ENCODE assay signal across 8 cellular contexts in the genomic region with DNA sequence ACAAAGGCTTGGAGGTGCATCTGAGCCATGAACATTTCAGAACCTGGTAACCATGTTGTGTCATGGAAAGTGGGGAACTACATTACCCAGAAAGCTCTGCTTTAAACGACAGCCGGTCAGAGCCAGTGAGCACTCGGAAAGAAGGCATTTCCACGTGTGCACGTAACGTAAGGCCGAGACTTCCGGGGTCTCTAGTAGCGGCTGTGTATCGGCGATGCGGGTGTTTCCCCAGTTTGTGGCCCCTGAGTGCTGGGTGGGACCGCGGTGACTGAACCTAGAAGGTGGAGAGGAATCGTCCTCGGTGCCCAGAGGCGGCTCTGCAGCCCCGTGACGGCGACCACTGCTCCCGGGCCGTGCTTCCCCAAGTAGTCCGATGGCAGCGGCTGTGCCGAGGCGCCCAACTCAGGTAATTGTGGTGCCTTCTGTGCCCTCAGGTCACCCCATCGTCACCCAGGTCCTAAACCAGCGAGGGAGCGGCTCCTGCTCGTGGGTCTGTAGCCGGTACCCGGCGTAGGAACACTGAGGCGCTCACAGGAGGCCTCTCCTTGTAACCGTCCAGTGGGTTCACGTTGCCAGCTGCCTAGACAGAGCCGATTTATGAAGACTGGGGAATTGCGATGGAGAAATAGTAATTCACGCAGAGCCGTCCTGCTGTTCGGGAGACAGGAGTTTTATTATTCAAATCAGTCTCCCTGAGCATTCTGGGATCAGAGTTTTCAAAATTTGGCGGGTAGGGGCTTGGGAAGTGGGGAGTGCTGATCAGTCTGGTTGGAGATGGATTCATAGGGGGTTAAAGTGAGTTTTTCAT. TPM values are rescaled to one million over a fixed set of nuclear protein-coding genes. Genes with fewer than 3 reads are reported as not detected.
A peak's percentile ranks its signal among the peaks of the same experiment; 100 is the strongest.
DNase-seq lines count a peak whose midpoint lies in the region; FAIRE-seq and TF ChIP-seq lines count a peak whose summit lies in the region.
"Not testable (repeated sequence)": the region's sequence is repeated elsewhere in the genome, so short reads cannot be mapped to it uniquely, and the experiment has no call there.

ZNF587 (plus strand) TSS at position 194 of the 808 bp plus-strand sequence; CDS start at position 374, 180 bp downstream.

- FAIRE-seq in H54 (lab: Jason Lieb, UNC), result peak; percentile 11

- H3K27me3 Mint-ChIP-seq in neural progenitor cell (ENCODE audit: insufficient read depth, low read depth), result peaks cover 11% of the 10 kb centered on the region

- peak within 1 kb of the TSS; percentile 96 for H3K4me3 Mint-ChIP-seq in neural progenitor cell

- H2AFZ ChIP-seq in neural progenitor cell (replicated peaks), result not testable (repeated sequence)

- TF ChIP-seq POLR2A in H54 (IDR thresholded peaks at IDR 0.05; ENCODE audit: low read depth, low read length), result peak; percentile 49
- not testable (repeated sequence) for TF ChIP-seq POLR2A in stomach (IDR thresholded peaks at IDR 0.05)

- not testable (repeated sequence) for TF ChIP-seq EP300 in stomach (IDR thresholded peaks at IDR 0.05)

- peaks cover 32% of the 10 kb centered on the region for H3K9me3 Mint-ChIP-seq in neural progenitor cell

- not testable (repeated sequence) for H3K27me3 ChIP-seq in SJCRH30, neural progenitor cell, stomach

- peaks cover 75% of the 10 kb centered on the region for H3K79me2 ChIP-seq in neural progenitor cell (ENCODE audit: low read depth)

- peaks cover 59% of the 10 kb centered on the region for H3F3A ChIP-seq in neural progenitor cell (ENCODE audit: low read depth)

- H3K4me3 ChIP-seq in SJCRH30, result peak within 1 kb of the TSS; percentile 68
- peak within 1 kb of the TSS; percentile 67 for H3K4me3 ChIP-seq in neural progenitor cell
- peak within 1 kb of the TSS; percentile 61 to 81 (median 70) for H3K4me3 ChIP-seq in stomach

- peaks cover 17% of the 10 kb centered on the region for H3K4me1 Mint-ChIP-seq in neural progenitor cell

- peaks cover 41% of the 10 kb centered on the region for H4K20me1 ChIP-seq in neural progenitor cell (ENCODE audit: low read depth)

- peaks cover 49% of the 10 kb centered on the region for H3K36me3 Mint-ChIP-seq in neural progenitor cell

- H3K36me3 ChIP-seq in SJCRH30 (peaks cover 17% of the 10 kb centered on the region), stomach (peaks cover 13 to 43% (median 36%) of the 10 kb centered on the region in 4 donors)
- not testable (repeated sequence) for H3K36me3 ChIP-seq in neural progenitor cell

- not testable (repeated sequence) for H3K4me1 ChIP-seq in SJCRH30, neural progenitor cell
- peaks cover 13 to 22% (median 17%) of the 10 kb centered on the region in 4 donors for H3K4me1 ChIP-seq in stomach

- intact Hi-C loops in stomach (cut with DNase I; ENCODE audit: low total_unique reads), result not testable (repeated sequence)

- H3K27ac ChIP-seq in SJCRH30, result peak within 1 kb of the TSS; percentile 62
- not testable (repeated sequence) for H3K27ac ChIP-seq in neural progenitor cell
- H3K27ac ChIP-seq in stomach, result peak within 1 kb of the TSS; percentile 42 to 87 (median 85)

- H3K9ac ChIP-seq in neural progenitor cell, result peak within 1 kb of the TSS; percentile 56

- not testable (repeated sequence) for H3K9me3 ChIP-seq in SJCRH30 (replicated peaks); neural progenitor cell (ENCODE audit: low read depth)
- peaks cover 0 to 18% (median 4%) of the 10 kb centered on the region in 4 donors for H3K9me3 ChIP-seq in stomach

- H3K27ac Mint-ChIP-seq in neural progenitor cell, result peak within 1 kb of the TSS; percentile 99

- not testable (repeated sequence) for TF ChIP-seq CTCF in neural progenitor cell (IDR thresholded peaks at IDR 0.05); stomach (IDR thresholded peaks at IDR 0.05)

- WGBS in stomach, 5 donors, result 0 to 1% (median 0%) methylated on average over 17 to 42 of the region's 42 CpGs

- peak; percentile 84 for DNase-seq in ELF-1 (ENCODE audit: low read depth, low spot score)
- DNase-seq in H54 (ENCODE audit: insufficient read length, low spot score), result peak; percentile 75
- DNase-seq in LoVo (ENCODE audit: low spot score), result peak; percentile 81
- DNase-seq in SJCRH30, result peak; percentile 81 to 88
- DNase-seq in activated gamma-delta T cell (lab: John Stamatoyannopoulos, UW), result peak; percentile 42
- DNase-seq in foreskin melanocyte, result peak; percentile 73
- DNase-seq in neural progenitor cell (ENCODE audit: low spot score), result peak; percentile 84
- peak; percentile 71 for DNase-seq in stomach

- peak within 1 kb of the TSS; percentile 74 for H3K4me2 ChIP-seq in neural progenitor cell

RNA-seq across cellular contexts. Expression of gene ZNF587, which starts in this region (rescaled TPM):
- total RNA-seq in SJCRH30 (2014; rRNA removed; shearing (Covaris generic)), result 10.5 and 14.5 TPM in 2 replicates
- total RNA-seq in neural progenitor cell (ENCODE audit: low replicate concordance) (30.4 and 48.2 TPM in 2 replicates), stomach (10 to 100 TPM; 18.0 to 52.7 (median 26.4) TPM)
- polyA plus RNA-seq in stomach, result 10 to 100 TPM in 1 of 3 donors, 1 to 10 TPM in 2; 2.7 to 14.5 (median 4.4) TPM
